ENCODE assay signal across 8 cellular contexts in the genomic region with DNA sequence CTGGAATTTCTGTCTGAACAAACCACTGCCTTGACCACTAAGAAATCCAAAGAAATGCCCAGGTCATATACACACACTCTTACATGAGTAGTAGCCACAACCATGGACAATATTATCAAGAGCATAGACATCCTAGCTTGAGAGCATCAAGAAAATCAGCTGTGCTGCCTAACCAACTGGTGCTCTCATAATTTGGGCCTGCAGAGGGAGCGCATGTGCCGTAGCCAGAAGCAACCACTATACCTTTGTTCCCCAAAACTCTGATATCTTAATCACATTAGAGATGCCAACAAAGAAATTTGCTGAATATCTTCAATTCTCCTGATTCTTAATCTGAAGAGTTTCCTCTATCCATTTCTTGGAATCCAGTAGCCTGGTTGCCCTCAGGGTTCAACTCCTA.
DNase-seq lines count a peak whose midpoint lies in the region; ATAC-seq and TF ChIP-seq lines count a peak whose summit lies in the region.

No MANE protein-coding gene starts in this region.

- DNase-seq in activated CD4-positive, alpha-beta T cell treated with anti-CD3 and anti-CD28 coated beads for 24 hours (ENCODE audit: low read depth in 2 of 2): peak; percentile 6 to 12
- DNase-seq in activated CD4-positive, alpha-beta T cell treated with anti-CD3 and anti-CD28 coated beads for 1 hour: no peak
- DNase-seq in activated CD8-positive, alpha-beta T cell treated with anti-CD3 and anti-CD28 coated beads for 36 hours: peak; percentile 58
- peak; percentile 25 for DNase-seq in kidney tubule cell (ENCODE audit: low spot score)
- no peak for DNase-seq in HuH-7.5 (ENCODE audit: low spot score)
- no peak for DNase-seq in upper lobe of left lung
- no peak for DNase-seq in effector CD4-positive, alpha-beta T cell

- no peaks in the 10 kb centered on the region for H3K27me3 ChIP-seq in upper lobe of left lung

- no peaks in the 10 kb centered on the region for H3K36me3 Mint-ChIP-seq in activated CD8-positive, alpha-beta T cell treated with anti-CD3 and anti-CD28 coated beads for 36 hours (ENCODE audit: low read depth)

- no peak overlapping the region for H3K27ac Mint-ChIP-seq in activated CD8-positive, alpha-beta T cell treated with anti-CD3 and anti-CD28 coated beads for 36 hours

- H3K4me1 ChIP-seq in upper lobe of left lung: no peaks in the 10 kb centered on the region

- CTCF ChIA-PET in activated CD8-positive, alpha-beta T cell treated with anti-CD3 and anti-CD28 coated beads for 36 hours (lab: Charles Lee): interaction anchor here (0.9 to 1.6 kb wide), 6 partner anchors 10 to 712 kb away, joined by 3 to 6 read pairs (median 4); no protein-coding TSS in a partner anchor

- no peak for ATAC-seq in activated CD8-positive, alpha-beta T cell treated with anti-CD3 and anti-CD28 coated beads for 36 hours
- ATAC-seq in upper lobe of left lung (ENCODE audit: low FRiP score in 2 of 2): no peak

- H3K36me3 ChIP-seq in upper lobe of left lung: no peaks in the 10 kb centered on the region

- WGBS in upper lobe of left lung, 2 donors: 60% methylated on average over 2 of the region's 2 CpGs; no CpG with 5 or more reads in 1 of the 2 donors

- TF ChIP-seq EP300 in upper lobe of left lung (IDR thresholded peaks at IDR 0.05): no peak

- no peaks in the 10 kb centered on the region for H3K9me3 Mint-ChIP-seq in activated CD8-positive, alpha-beta T cell treated with anti-CD3 and anti-CD28 coated beads for 36 hours

- H3K27ac ChIP-seq in upper lobe of left lung: no peak overlapping the region

- H3K4me3 ChIP-seq in upper lobe of left lung: no peak overlapping the region

- no peaks in the 10 kb centered on the region for H3K9me3 ChIP-seq in upper lobe of left lung

- intact Hi-C loops in activated CD8-positive, alpha-beta T cell treated with anti-CD3 and anti-CD28 coated beads for 36 hours (cut with micrococcal nuclease): no loop called here

- no peak overlapping the region for H3K4me3 Mint-ChIP-seq in activated CD8-positive, alpha-beta T cell treated with anti-CD3 and anti-CD28 coated beads for 36 hours

- peaks cover 1% of the 10 kb centered on the region for H3K27me3 Mint-ChIP-seq in activated CD8-positive, alpha-beta T cell treated with anti-CD3 and anti-CD28 coated beads for 36 hours

- H3K4me1 Mint-ChIP-seq in activated CD8-positive, alpha-beta T cell treated with anti-CD3 and anti-CD28 coated beads for 36 hours (ENCODE audit: low read depth): no peaks in the 10 kb centered on the region

- POLR2A ChIA-PET in activated CD8-positive, alpha-beta T cell treated with anti-CD3 and anti-CD28 coated beads for 36 hours (lab: Charles Lee): no interaction called here

- TF ChIP-seq CTCF in LNCAP (IDR thresholded peaks at IDR 0.05): peak; percentile 33; the same call in 1 of the 2 replicates
- TF ChIP-seq CTCF in activated CD8-positive, alpha-beta T cell treated with anti-CD3 and anti-CD28 coated beads for 36 hours (IDR thresholded peaks at IDR 0.05): no peak
- TF ChIP-seq CTCF in upper lobe of left lung (IDR thresholded peaks at IDR 0.05): peak in 2 of 6 experiments; percentile 22 to 23

- TF ChIP-seq POLR2A in upper lobe of left lung (IDR thresholded peaks at IDR 0.05): no peak

Comparison
In these comparisons a context has a peak if more than half of its experiments do, and no peak if none do; other contexts are left out.
1. DNase-seq: peak in activated CD4-positive, alpha-beta T cell treated with anti-CD3 and anti-CD28 coated beads for 24 hours (2 of 2), activated CD8-positive, alpha-beta T cell treated with anti-CD3 and anti-CD28 coated beads for 36 hours (single experiment) and kidney tubule cell (single experiment); none in activated CD4-positive, alpha-beta T cell treated with anti-CD3 and anti-CD28 coated beads for 1 hour (single experiment), HuH-7.5 (single experiment), upper lobe of left lung (0 of 2) and effector CD4-positive, alpha-beta T cell (single experiment).